Comparison of ENCODE assay signal across 1 cellular context in the genomic region with DNA sequence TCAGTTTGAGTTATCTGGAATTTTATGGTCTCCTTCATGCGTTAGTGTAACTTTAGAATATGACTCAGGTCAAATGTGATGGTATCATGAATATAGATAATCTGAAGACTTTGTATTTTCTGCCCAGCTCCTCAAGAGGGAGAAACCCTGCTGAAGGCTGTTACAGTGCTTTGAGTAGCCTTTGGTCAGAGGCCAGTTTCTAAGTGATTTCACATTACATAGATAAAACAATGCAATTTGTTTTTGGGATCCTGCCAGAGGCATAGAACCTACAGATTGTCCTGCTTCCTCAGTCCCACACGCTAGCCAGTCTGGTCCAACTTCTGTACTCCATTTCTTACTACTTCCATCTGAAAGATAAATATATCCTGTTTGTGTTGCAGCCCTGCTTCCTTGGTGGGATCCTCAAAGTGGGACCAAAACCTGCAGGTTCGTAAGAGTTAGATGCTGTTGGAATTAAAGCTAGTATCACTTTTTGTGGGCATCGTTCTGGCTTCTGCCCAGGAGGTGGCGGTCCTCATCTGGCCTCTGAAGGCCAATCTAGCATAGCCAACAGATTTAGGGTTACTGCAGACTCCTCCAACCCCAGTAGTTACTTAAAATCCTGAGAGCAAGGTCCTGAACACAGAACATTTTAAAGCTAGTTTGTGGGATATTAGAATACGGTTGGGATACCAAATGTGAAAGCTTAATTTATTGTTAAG.
TF ChIP-seq lines count a peak whose summit lies in the region.

No MANE protein-coding gene starts in this region.

TF ChIP-seq in GM23338, 12 proteins besides CTCF, POLR2A, EP300 and RAD21 (continued from another document):
- TF ChIP-seq NANOG (IDR thresholded peaks at IDR 0.05; ENCODE audit: borderline replicate concordance): no peak
- TF ChIP-seq CREB1 (CRISPR knock-in tag; IDR thresholded peaks at IDR 0.05; ENCODE audit: low read depth): no peak
- no peak for TF ChIP-seq EZH2phosphoT487 (IDR thresholded peaks at IDR 0.05; ENCODE audit: unreplicated experiment)
- TF ChIP-seq EZH2 (IDR thresholded peaks at IDR 0.05; ENCODE audit: low read depth, unreplicated experiment): no peak
- no peak for TF ChIP-seq ZNF114 (CRISPR knock-in tag; IDR thresholded peaks at IDR 0.05)
- TF ChIP-seq JUNB (IDR thresholded peaks at IDR 0.05; ENCODE audit: unreplicated experiment): no peak
- TF ChIP-seq, protein P1, sequence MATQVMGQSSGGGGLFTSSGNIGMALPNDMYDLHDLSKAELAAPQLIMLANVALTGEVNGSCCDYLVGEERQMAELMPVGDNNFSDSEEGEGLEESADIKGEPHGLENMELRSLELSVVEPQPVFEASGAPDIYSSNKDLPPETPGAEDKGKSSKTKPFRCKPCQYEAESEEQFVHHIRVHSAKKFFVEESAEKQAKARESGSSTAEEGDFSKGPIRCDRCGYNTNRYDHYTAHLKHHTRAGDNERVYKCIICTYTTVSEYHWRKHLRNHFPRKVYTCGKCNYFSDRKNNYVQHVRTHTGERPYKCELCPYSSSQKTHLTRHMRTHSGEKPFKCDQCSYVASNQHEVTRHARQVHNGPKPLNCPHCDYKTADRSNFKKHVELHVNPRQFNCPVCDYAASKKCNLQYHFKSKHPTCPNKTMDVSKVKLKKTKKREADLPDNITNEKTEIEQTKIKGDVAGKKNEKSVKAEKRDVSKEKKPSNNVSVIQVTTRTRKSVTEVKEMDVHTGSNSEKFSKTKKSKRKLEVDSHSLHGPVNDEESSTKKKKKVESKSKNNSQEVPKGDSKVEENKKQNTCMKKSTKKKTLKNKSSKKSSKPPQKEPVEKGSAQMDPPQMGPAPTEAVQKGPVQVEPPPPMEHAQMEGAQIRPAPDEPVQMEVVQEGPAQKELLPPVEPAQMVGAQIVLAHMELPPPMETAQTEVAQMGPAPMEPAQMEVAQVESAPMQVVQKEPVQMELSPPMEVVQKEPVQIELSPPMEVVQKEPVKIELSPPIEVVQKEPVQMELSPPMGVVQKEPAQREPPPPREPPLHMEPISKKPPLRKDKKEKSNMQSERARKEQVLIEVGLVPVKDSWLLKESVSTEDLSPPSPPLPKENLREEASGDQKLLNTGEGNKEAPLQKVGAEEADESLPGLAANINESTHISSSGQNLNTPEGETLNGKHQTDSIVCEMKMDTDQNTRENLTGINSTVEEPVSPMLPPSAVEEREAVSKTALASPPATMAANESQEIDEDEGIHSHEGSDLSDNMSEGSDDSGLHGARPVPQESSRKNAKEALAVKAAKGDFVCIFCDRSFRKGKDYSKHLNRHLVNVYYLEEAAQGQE (IDR thresholded peaks at IDR 0.05; ENCODE audit: unreplicated experiment): no peak
- TF ChIP-seq STAT1 (IDR thresholded peaks at IDR 0.05; ENCODE audit: unreplicated experiment): no peak
- no peak for TF ChIP-seq ZNF331 (CRISPR knock-in tag; IDR thresholded peaks at IDR 0.05; ENCODE audit: low read depth)
- TF ChIP-seq, protein P2, sequence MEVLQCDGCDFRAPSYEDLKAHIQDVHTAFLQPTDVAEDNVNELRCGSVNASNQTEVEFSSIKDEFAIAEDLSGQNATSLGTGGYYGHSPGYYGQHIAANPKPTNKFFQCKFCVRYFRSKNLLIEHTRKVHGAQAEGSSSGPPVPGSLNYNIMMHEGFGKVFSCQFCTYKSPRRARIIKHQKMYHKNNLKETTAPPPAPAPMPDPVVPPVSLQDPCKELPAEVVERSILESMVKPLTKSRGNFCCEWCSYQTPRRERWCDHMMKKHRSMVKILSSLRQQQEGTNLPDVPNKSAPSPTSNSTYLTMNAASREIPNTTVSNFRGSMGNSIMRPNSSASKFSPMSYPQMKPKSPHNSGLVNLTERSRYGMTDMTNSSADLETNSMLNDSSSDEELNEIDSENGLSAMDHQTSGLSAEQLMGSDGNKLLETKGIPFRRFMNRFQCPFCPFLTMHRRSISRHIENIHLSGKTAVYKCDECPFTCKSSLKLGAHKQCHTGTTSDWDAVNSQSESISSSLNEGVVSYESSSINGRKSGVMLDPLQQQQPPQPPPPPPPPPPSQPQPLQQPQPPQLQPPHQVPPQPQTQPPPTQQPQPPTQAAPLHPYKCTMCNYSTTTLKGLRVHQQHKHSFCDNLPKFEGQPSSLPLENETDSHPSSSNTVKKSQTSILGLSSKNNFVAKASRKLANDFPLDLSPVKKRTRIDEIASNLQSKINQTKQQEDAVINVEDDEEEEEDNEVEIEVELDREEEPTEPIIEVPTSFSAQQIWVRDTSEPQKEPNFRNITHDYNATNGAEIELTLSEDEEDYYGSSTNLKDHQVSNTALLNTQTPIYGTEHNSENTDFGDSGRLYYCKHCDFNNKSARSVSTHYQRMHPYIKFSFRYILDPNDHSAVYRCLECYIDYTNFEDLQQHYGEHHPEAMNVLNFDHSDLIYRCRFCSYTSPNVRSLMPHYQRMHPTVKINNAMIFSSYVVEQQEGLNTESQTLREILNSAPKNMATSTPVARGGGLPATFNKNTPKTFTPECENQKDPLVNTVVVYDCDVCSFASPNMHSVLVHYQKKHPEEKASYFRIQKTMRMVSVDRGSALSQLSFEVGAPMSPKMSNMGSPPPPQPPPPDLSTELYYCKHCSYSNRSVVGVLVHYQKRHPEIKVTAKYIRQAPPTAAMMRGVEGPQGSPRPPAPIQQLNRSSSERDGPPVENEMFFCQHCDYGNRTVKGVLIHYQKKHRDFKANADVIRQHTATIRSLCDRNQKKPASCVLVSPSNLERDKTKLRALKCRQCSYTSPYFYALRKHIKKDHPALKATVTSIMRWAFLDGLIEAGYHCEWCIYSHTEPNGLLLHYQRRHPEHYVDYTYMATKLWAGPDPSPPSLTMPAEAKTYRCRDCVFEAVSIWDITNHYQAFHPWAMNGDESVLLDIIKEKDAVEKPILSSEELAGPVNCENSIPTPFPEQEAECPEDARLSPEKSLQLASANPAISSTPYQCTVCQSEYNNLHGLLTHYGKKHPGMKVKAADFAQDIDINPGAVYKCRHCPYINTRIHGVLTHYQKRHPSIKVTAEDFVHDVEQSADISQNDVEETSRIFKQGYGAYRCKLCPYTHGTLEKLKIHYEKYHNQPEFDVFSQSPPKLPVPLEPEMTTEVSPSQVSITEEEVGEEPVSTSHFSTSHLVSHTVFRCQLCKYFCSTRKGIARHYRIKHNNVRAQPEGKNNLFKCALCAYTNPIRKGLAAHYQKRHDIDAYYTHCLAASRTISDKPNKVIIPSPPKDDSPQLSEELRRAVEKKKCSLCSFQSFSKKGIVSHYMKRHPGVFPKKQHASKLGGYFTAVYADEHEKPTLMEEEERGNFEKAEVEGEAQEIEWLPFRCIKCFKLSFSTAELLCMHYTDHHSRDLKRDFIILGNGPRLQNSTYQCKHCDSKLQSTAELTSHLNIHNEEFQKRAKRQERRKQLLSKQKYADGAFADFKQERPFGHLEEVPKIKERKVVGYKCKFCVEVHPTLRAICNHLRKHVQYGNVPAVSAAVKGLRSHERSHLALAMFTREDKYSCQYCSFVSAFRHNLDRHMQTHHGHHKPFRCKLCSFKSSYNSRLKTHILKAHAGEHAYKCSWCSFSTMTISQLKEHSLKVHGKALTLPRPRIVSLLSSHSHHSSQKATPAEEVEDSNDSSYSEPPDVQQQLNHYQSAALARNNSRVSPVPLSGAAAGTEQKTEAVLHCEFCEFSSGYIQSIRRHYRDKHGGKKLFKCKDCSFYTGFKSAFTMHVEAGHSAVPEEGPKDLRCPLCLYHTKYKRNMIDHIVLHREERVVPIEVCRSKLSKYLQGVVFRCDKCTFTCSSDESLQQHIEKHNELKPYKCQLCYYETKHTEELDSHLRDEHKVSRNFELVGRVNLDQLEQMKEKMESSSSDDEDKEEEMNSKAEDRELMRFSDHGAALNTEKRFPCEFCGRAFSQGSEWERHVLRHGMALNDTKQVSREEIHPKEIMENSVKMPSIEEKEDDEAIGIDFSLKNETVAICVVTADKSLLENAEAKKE (CRISPR knock-in tag; IDR thresholded peaks at IDR 0.05): no peak
TF ChIP-seq in GM23338: peak in this region for 0.
